ENCODE assay signal across 22 cellular contexts in the genomic region with DNA sequence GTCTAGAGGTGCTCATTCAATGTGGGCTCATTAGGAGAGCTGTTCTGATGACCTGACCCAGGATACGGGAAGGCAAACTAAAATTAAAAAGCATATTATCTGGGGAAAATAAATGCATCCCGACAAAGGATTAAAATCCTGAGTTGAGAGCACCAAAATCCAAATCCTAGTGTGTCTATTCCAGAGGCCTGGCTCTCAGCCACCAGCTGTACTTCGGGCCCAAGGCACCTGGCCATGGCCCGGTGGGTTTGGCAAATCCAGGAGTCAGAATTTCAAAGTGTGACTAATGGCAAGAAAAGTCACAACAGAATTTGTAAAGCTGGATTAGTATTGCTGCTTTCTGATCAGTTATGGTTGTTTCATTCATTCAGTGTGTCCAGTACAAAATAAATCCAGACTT. TPM values are rescaled to one million over a fixed set of nuclear protein-coding genes. Genes with fewer than 3 reads are reported as not detected.
DNase-seq lines count a peak whose midpoint lies in the region; ATAC-seq and TF ChIP-seq lines count a peak whose summit lies in the region.
"Had no signal": no experiment of that assay in that cellular context is flagged by ENCODE, and none has a peak within 500 bp of the region (broad histone marks: within the 10 kb centered on the region; RNA-seq: fewer than 3 reads in every experiment).

No MANE protein-coding gene starts in this region.

- intact Hi-C loops in CD4-positive, alpha-beta T cell (cut with DNase I, micrococcal nuclease) = loop anchor here in 1 of 2 experiments (2.0 to 5.0 kb wide), 3 partner anchors 17 to 867 kb away; a partner anchor contains a TSS
- intact Hi-C loops in posterior vena cava (cut with DNase I) = no loop called here

- no peaks in the 10 kb centered on the region for H3K9me3 ChIP-seq in CD4-positive, alpha-beta T cell (ENCODE audit: control insufficient read depth, low read length)
- H3K9me3 ChIP-seq: A549, BLaER1 had no signal

- H3K27me3 ChIP-seq in CD4-positive, alpha-beta T cell (ENCODE audit: control insufficient read depth, insufficient read depth, low read length) = no peaks in the 10 kb centered on the region

- H3K4me3 Mint-ChIP-seq in CD4-positive, alpha-beta T cell = no peak overlapping the region
- H3K4me3 Mint-ChIP-seq in nephron = peak overlapping the region in 2 of 3 experiments; percentile 77 to 82
- no peak overlapping the region for H3K4me3 Mint-ChIP-seq in naive thymus-derived CD8-positive, alpha-beta T cell
- H3K4me3 Mint-ChIP-seq: GM23338, H9 had no signal

- peak overlapping the region; percentile 75 for H3K27ac Mint-ChIP-seq in CD4-positive, alpha-beta T cell
- H3K27ac Mint-ChIP-seq in nephron = peak overlapping the region in 1 of 3 experiments; percentile 65
- H3K27ac Mint-ChIP-seq in naive thymus-derived CD8-positive, alpha-beta T cell = peak overlapping the region in 1 of 10 donors; percentile 76
- H3K27ac Mint-ChIP-seq: GM23338, H9 had no signal

- no peak overlapping the region for H3K27ac ChIP-seq in CD4-positive, alpha-beta T cell (ENCODE audit: low read depth, low read length)
- H3K27ac ChIP-seq: A549, BLaER1, C4-2B had no signal

- H3K9me3 Mint-ChIP-seq in CD4-positive, alpha-beta T cell = no peaks in the 10 kb centered on the region
- H3K9me3 Mint-ChIP-seq in nephron = no peaks in the 10 kb centered on the region
- H3K9me3 Mint-ChIP-seq in naive thymus-derived CD8-positive, alpha-beta T cell = no peaks in the 10 kb centered on the region
- H3K9me3 Mint-ChIP-seq: CD4-positive, CD25-positive, alpha-beta regulatory T cell; CD8-positive, alpha-beta memory T cell; GM23338; H9 had no signal

- no peak for ATAC-seq in CD4-positive, alpha-beta T cell (ENCODE audit: poor library complexity)
- ATAC-seq in HG03135 (IDR thresholded peaks at IDR 0.05; ENCODE audit: unreplicated experiment) (no peak), HG03175 (IDR thresholded peaks at IDR 0.05; ENCODE audit: unreplicated experiment) (no peak)
- no peak for ATAC-seq in naive thymus-derived CD8-positive, alpha-beta T cell
- ATAC-seq: A549, GM12878, GM23338, HCT116 had no signal

- no peak for DNase-seq in CD4-positive, alpha-beta T cell
- peak; percentile 73 for DNase-seq in posterior vena cava (ENCODE audit: low spot score)
- DNase-seq in T1000 (lab: John Stamatoyannopoulos, UW) = no peak
- no peak for DNase-seq in naive thymus-derived CD8-positive, alpha-beta T cell
- DNase-seq: 8988T; ACHN; CD4-positive, CD25-positive, alpha-beta regulatory T cell; CD8-positive, alpha-beta memory T cell; DMS 273 treated with DMSO at 0.1 percent for 48 hours; DMS79; EL; GDM1; H9 had no signal

- no peaks in the 10 kb centered on the region for H3K27me3 Mint-ChIP-seq in CD4-positive, alpha-beta T cell
- H3K27me3 Mint-ChIP-seq in nephron (ENCODE audit: low read depth) = peaks cover 9% of the 10 kb centered on the region
- no peaks in the 10 kb centered on the region for H3K27me3 Mint-ChIP-seq in naive thymus-derived CD8-positive, alpha-beta T cell

- TF ChIP-seq CTCF in CD4-positive, alpha-beta T cell (IDR thresholded peaks at IDR 0.05) = no peak
- TF ChIP-seq CTCF in nephron (IDR thresholded peaks at IDR 0.05; ENCODE audit: unreplicated experiment in 3 of 3) = no peak

- CTCF ChIA-PET in CD4-positive, alpha-beta T cell (lab: Charles Lee) = interaction anchor here (2.2 kb wide), 1 partner anchor 32 kb away, joined by 9 read pairs; no protein-coding TSS in a partner anchor

- POLR2A ChIA-PET in CD4-positive, alpha-beta T cell (lab: Charles Lee) = no interaction called here
- POLR2A ChIA-PET in naive thymus-derived CD8-positive, alpha-beta T cell (lab: Charles Lee) = interaction anchor here (0.6 kb wide), 1 partner anchor 1392 kb away, joined by 3 read pairs; no protein-coding TSS in a partner anchor

- peaks cover 18% of the 10 kb centered on the region for H3K4me1 Mint-ChIP-seq in CD4-positive, alpha-beta T cell (ENCODE audit: low read depth)
- peaks cover 14% of the 10 kb centered on the region for H3K4me1 Mint-ChIP-seq in nephron
- H3K4me1 Mint-ChIP-seq in naive thymus-derived CD8-positive, alpha-beta T cell = peaks cover 9 to 21% (median 17%) of the 10 kb centered on the region in 4 donors

- H3K36me3 Mint-ChIP-seq in CD4-positive, alpha-beta T cell (ENCODE audit: low read depth) = peaks cover 4% of the 10 kb centered on the region
- H3K36me3 Mint-ChIP-seq in nephron (ENCODE audit: low read depth) = no peaks in the 10 kb centered on the region
- H3K36me3 Mint-ChIP-seq in naive thymus-derived CD8-positive, alpha-beta T cell = no peaks in the 10 kb centered on the region
- H3K36me3 Mint-ChIP-seq: CD4-positive, CD25-positive, alpha-beta regulatory T cell had no signal

RNA-seq across cellular contexts. Expression of a gene that starts 2.6 kb away (rescaled TPM):
- total RNA-seq in CD4-positive, alpha-beta T cell = 10 to 100 TPM; 12.9 to 13.0 TPM
- 1 to 10 TPM; 6.8 to 7.5 TPM for total RNA-seq in posterior vena cava
- 10 to 100 TPM; 14.5 to 17.4 TPM for total RNA-seq in naive thymus-derived CD8-positive, alpha-beta T cell
- 1 to 10 TPM; 2.4 to 5.2 (median 3.8) TPM for polyA plus RNA-seq in naive thymus-derived CD8-positive, alpha-beta T cell

Comparison
In these comparisons a context has a peak if more than half of its experiments do, and no peak if none do; other contexts are left out.
1. H3K4me3 Mint-ChIP-seq: peak in nephron (2 of 3); none in CD4-positive, alpha-beta T cell (single experiment) and naive thymus-derived CD8-positive, alpha-beta T cell (0 of 10).